In the genomic region with DNA sequence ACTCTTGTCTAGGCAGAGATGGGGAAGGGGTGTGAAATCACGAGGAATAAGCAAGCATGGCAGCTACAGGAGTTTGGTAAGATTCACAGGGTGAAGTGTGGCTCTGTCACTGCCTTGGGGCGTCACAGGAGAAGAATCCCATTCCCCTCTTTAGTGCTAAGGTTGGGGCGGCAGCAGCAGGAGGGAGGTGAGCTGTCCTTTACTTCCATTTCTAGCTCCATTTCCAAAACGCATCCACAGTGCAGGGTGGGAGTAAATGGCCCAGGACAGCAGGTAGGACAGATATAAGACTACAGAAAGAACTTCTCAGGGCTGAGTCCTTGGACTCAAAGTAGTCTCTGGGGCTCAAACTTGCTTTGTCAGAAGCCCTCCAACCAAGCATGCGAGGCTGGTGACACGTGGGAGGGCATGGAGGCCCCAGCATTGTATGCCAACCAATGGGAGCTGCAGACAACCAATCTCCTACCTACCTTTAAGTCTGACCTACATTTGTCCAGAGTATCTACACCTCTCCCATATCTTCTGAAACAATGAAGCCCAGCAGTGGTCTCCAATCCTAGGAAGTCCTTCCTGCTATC, we compare ENCODE assay signal across 1 cellular context.
A peak's percentile ranks its signal among the peaks of the same experiment; 100 is the strongest.
TF ChIP-seq lines count a peak whose summit lies in the region.

No MANE protein-coding gene starts in this region.

TF ChIP-seq in GM12878, 131 proteins besides CTCF, POLR2A, EP300 and RAD21 (continued from another document):
- TF ChIP-seq, protein P1, sequence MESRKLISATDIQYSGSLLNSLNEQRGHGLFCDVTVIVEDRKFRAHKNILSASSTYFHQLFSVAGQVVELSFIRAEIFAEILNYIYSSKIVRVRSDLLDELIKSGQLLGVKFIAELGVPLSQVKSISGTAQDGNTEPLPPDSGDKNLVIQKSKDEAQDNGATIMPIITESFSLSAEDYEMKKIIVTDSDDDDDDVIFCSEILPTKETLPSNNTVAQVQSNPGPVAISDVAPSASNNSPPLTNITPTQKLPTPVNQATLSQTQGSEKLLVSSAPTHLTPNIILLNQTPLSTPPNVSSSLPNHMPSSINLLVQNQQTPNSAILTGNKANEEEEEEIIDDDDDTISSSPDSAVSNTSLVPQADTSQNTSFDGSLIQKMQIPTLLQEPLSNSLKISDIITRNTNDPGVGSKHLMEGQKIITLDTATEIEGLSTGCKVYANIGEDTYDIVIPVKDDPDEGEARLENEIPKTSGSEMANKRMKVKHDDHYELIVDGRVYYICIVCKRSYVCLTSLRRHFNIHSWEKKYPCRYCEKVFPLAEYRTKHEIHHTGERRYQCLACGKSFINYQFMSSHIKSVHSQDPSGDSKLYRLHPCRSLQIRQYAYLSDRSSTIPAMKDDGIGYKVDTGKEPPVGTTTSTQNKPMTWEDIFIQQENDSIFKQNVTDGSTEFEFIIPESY (IDR thresholded peaks at IDR 0.05), result no peak
- TF ChIP-seq YY1 (IDR thresholded peaks at IDR 0.05; ENCODE audit: low read depth, low read length), result no peak
- TF ChIP-seq ZBED1 (IDR thresholded peaks at IDR 0.05; ENCODE audit: borderline replicate concordance), result 0 out of 2 replicates have a peak, but pooled peaks have one; percentile 16
- TF ChIP-seq, protein P2, sequence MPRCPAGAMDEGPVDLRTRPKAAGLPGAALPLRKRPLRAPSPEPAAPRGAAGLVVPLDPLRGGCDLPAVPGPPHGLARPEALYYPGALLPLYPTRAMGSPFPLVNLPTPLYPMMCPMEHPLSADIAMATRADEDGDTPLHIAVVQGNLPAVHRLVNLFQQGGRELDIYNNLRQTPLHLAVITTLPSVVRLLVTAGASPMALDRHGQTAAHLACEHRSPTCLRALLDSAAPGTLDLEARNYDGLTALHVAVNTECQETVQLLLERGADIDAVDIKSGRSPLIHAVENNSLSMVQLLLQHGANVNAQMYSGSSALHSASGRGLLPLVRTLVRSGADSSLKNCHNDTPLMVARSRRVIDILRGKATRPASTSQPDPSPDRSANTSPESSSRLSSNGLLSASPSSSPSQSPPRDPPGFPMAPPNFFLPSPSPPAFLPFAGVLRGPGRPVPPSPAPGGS (IDR thresholded peaks at IDR 0.05; ENCODE audit: borderline replicate concordance, insufficient read depth, low read depth, low read length, poor library complexity, severe bottlenecking), result no peak
- TF ChIP-seq, protein P3, sequence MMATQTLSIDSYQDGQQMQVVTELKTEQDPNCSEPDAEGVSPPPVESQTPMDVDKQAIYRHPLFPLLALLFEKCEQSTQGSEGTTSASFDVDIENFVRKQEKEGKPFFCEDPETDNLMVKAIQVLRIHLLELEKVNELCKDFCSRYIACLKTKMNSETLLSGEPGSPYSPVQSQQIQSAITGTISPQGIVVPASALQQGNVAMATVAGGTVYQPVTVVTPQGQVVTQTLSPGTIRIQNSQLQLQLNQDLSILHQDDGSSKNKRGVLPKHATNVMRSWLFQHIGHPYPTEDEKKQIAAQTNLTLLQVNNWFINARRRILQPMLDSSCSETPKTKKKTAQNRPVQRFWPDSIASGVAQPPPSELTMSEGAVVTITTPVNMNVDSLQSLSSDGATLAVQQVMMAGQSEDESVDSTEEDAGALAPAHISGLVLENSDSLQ (IDR thresholded peaks at IDR 0.05), result no peak
- peak; percentile 62; the same call in 1 of the 2 replicates for TF ChIP-seq MXI1 (IDR thresholded peaks at IDR 0.05; ENCODE audit: low read depth, low read length)
- TF ChIP-seq, protein P4, sequence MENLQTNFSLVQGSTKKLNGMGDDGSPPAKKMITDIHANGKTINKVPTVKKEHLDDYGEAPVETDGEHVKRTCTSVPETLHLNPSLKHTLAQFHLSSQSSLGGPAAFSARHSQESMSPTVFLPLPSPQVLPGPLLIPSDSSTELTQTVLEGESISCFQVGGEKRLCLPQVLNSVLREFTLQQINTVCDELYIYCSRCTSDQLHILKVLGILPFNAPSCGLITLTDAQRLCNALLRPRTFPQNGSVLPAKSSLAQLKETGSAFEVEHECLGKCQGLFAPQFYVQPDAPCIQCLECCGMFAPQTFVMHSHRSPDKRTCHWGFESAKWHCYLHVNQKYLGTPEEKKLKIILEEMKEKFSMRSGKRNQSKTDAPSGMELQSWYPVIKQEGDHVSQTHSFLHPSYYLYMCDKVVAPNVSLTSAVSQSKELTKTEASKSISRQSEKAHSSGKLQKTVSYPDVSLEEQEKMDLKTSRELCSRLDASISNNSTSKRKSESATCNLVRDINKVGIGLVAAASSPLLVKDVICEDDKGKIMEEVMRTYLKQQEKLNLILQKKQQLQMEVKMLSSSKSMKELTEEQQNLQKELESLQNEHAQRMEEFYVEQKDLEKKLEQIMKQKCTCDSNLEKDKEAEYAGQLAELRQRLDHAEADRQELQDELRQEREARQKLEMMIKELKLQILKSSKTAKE (IDR thresholded peaks at IDR 0.05; ENCODE audit: low read depth, poor library complexity, severe bottlenecking), result no peak
- TF ChIP-seq, protein P5, sequence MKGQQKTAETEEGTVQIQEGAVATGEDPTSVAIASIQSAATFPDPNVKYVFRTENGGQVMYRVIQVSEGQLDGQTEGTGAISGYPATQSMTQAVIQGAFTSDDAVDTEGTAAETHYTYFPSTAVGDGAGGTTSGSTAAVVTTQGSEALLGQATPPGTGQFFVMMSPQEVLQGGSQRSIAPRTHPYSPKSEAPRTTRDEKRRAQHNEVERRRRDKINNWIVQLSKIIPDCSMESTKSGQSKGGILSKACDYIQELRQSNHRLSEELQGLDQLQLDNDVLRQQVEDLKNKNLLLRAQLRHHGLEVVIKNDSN (IDR thresholded peaks at IDR 0.05; ENCODE audit: borderline replicate concordance, extremely low read length, insufficient read depth, low read depth, low read length), result no peak
- TF ChIP-seq, protein P6, sequence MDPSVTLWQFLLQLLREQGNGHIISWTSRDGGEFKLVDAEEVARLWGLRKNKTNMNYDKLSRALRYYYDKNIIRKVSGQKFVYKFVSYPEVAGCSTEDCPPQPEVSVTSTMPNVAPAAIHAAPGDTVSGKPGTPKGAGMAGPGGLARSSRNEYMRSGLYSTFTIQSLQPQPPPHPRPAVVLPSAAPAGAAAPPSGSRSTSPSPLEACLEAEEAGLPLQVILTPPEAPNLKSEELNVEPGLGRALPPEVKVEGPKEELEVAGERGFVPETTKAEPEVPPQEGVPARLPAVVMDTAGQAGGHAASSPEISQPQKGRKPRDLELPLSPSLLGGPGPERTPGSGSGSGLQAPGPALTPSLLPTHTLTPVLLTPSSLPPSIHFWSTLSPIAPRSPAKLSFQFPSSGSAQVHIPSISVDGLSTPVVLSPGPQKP (IDR thresholded peaks at IDR 0.05; ENCODE audit: low read depth, low read length), result no peak
- TF ChIP-seq BHLHE40 (IDR thresholded peaks at IDR 0.05; ENCODE audit: borderline replicate concordance in 1 of 2, low read depth in 2 of 2, low read length in 1 of 2), result no peak
- TF ChIP-seq, protein P7, sequence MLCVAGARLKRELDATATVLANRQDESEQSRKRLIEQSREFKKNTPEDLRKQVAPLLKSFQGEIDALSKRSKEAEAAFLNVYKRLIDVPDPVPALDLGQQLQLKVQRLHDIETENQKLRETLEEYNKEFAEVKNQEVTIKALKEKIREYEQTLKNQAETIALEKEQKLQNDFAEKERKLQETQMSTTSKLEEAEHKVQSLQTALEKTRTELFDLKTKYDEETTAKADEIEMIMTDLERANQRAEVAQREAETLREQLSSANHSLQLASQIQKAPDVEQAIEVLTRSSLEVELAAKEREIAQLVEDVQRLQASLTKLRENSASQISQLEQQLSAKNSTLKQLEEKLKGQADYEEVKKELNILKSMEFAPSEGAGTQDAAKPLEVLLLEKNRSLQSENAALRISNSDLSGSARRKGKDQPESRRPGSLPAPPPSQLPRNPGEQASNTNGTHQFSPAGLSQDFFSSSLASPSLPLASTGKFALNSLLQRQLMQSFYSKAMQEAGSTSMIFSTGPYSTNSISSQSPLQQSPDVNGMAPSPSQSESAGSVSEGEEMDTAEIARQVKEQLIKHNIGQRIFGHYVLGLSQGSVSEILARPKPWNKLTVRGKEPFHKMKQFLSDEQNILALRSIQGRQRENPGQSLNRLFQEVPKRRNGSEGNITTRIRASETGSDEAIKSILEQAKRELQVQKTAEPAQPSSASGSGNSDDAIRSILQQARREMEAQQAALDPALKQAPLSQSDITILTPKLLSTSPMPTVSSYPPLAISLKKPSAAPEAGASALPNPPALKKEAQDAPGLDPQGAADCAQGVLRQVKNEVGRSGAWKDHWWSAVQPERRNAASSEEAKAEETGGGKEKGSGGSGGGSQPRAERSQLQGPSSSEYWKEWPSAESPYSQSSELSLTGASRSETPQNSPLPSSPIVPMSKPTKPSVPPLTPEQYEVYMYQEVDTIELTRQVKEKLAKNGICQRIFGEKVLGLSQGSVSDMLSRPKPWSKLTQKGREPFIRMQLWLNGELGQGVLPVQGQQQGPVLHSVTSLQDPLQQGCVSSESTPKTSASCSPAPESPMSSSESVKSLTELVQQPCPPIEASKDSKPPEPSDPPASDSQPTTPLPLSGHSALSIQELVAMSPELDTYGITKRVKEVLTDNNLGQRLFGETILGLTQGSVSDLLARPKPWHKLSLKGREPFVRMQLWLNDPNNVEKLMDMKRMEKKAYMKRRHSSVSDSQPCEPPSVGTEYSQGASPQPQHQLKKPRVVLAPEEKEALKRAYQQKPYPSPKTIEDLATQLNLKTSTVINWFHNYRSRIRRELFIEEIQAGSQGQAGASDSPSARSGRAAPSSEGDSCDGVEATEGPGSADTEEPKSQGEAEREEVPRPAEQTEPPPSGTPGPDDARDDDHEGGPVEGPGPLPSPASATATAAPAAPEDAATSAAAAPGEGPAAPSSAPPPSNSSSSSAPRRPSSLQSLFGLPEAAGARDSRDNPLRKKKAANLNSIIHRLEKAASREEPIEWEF (IDR thresholded peaks at IDR 0.05; ENCODE audit: insufficient replicate concordance, low read depth, low read length), result peak; percentile 14
- TF ChIP-seq RAD51 (IDR thresholded peaks at IDR 0.05), result 0 out of 2 replicates have a peak, but pooled peaks have one; percentile 52
